In genomic region chr15:30841639-30842038, GRCh38 we compare ENCODE assay signal across 7 cellular contexts.
DNase-seq lines count a peak whose midpoint lies in the region; ATAC-seq, FAIRE-seq and TF ChIP-seq lines count a peak whose summit lies in the region.
"Not testable (repeated sequence)": the region's sequence is repeated elsewhere in the genome, so short reads cannot be mapped to it uniquely, and the experiment has no call there.

No MANE protein-coding gene starts in this region.

- not testable (repeated sequence) for H3K4me2 ChIP-seq in A549

- not testable (repeated sequence) for H3K9me3 Mint-ChIP-seq in CD8-positive, alpha-beta T cell; T-cell; activated CD4-positive, alpha-beta T cell treated with anti-CD3 and anti-CD28 coated beads for 36 hours (ENCODE audit: low read depth); activated CD8-positive, alpha-beta memory T cell treated with anti-CD3 and anti-CD28 coated beads, Interleukin-2, amount 10 ng/mL, durations not matched to agents 7 days and 5 days (ENCODE audit: low read depth); activated T-helper 2 cell treated with anti-CD3 and anti-CD28 coated beads, Interferon-gamma antibody, Interleukin-2, Interleukin-4, amounts not matched to agents 10 μg/mL and 5 μg/mL and 100 μg/mL, durations not matched to agents 14 hours and 24 hours and 36 hours; naive thymus-derived CD4-positive, alpha-beta T cell

- intact Hi-C loops in CD8-positive, alpha-beta T cell (cut with DNase I, micrococcal nuclease); activated CD4-positive, alpha-beta T cell treated with anti-CD3 and anti-CD28 coated beads for 36 hours (cut with DNase I, micrococcal nuclease); activated T-helper 2 cell treated with anti-CD3 and anti-CD28 coated beads, Interferon-gamma antibody, Interleukin-2, Interleukin-4, amounts not matched to agents 10 μg/mL and 5 μg/mL and 100 μg/mL, durations not matched to agents 14 hours and 24 hours and 36 hours (cut with micrococcal nuclease): not testable (repeated sequence)
- intact Hi-C loops in naive thymus-derived CD4-positive, alpha-beta T cell (cut with micrococcal nuclease) = loop anchor here (2.0 to 10.0 kb wide), 4 partner anchors 17 to 483 kb away; partner anchors contain the start of genes FAN1 (in 2 of the 2), KLF13 (in 1 of the 2) and MTMR10 (in 1 of the 2)

- H3K36me3 ChIP-seq in CD8-positive, alpha-beta T cell (ENCODE audit: insufficient read depth, low read length); naive thymus-derived CD4-positive, alpha-beta T cell (ENCODE audit: control insufficient read depth in 2 of 3, insufficient read depth in 3 of 3, low read length in 3 of 3): not testable (repeated sequence)

- TF ChIP-seq POLR2A in A549 (IDR thresholded peaks at IDR 0.05; ENCODE audit: low read length) = not testable (repeated sequence)

- not testable (repeated sequence) for H3K27ac ChIP-seq in A549; CD8-positive, alpha-beta T cell (ENCODE audit: low read depth, low read length); naive thymus-derived CD4-positive, alpha-beta T cell (ENCODE audit: low read depth, low read length)

- H3K27me3 ChIP-seq in CD8-positive, alpha-beta T cell (ENCODE audit: insufficient read depth, low read length); naive thymus-derived CD4-positive, alpha-beta T cell (ENCODE audit: control insufficient read depth in 2 of 2, insufficient read depth in 2 of 2, low read length in 2 of 2): not testable (repeated sequence)

- TF ChIP-seq CTCF in A549 (IDR thresholded peaks at IDR 0.05); CD8-positive, alpha-beta T cell (IDR thresholded peaks at IDR 0.05): not testable (repeated sequence)

- CTCF ChIA-PET in A549 (lab: Yijun Ruan, JAX) = interaction anchor here (1.9 kb wide), 1 partner anchor 17 kb away, joined by 6 read pairs; no protein-coding TSS in a partner anchor
- CTCF ChIA-PET in CD8-positive, alpha-beta T cell (lab: Charles Lee); T-cell (lab: Charles Lee); activated CD4-positive, alpha-beta T cell treated with anti-CD3 and anti-CD28 coated beads for 36 hours (lab: Charles Lee): not testable (repeated sequence)
- CTCF ChIA-PET in activated CD8-positive, alpha-beta memory T cell treated with anti-CD3 and anti-CD28 coated beads, Interleukin-2, amount 10 ng/mL, durations not matched to agents 7 days and 5 days (lab: Charles Lee) = interaction anchor here (1.5 kb wide), 1 partner anchor 287 kb away, joined by 4 read pairs; no protein-coding TSS in a partner anchor
- CTCF ChIA-PET in naive thymus-derived CD4-positive, alpha-beta T cell (lab: Charles Lee) = interaction anchor here (0.7 to 1.4 kb wide), 2 partner anchors 18 to 127 kb away, joined by 3 read pairs; no protein-coding TSS in a partner anchor

- H3K4me3 ChIP-seq in A549; CD8-positive, alpha-beta T cell (ENCODE audit: low read depth, low read length); naive thymus-derived CD4-positive, alpha-beta T cell (ENCODE audit: low read length): not testable (repeated sequence)

- peaks cover 24% of the 10 kb centered on the region for H3K4me1 Mint-ChIP-seq in CD8-positive, alpha-beta T cell (ENCODE audit: low read depth)
- peaks cover 32 to 36% (median 34%) of the 10 kb centered on the region in 3 donors for H3K4me1 Mint-ChIP-seq in T-cell
- peaks cover 39% of the 10 kb centered on the region for H3K4me1 Mint-ChIP-seq in activated CD4-positive, alpha-beta T cell treated with anti-CD3 and anti-CD28 coated beads for 36 hours
- H3K4me1 Mint-ChIP-seq in activated CD8-positive, alpha-beta memory T cell treated with anti-CD3 and anti-CD28 coated beads, Interleukin-2, amount 10 ng/mL, durations not matched to agents 7 days and 5 days = peaks cover 36% of the 10 kb centered on the region
- peaks cover 28% of the 10 kb centered on the region for H3K4me1 Mint-ChIP-seq in activated T-helper 2 cell treated with anti-CD3 and anti-CD28 coated beads, Interferon-gamma antibody, Interleukin-2, Interleukin-4, amounts not matched to agents 10 μg/mL and 5 μg/mL and 100 μg/mL, durations not matched to agents 14 hours and 24 hours and 36 hours (ENCODE audit: low read depth)
- peaks cover 22 to 55% (median 50%) of the 10 kb centered on the region in 7 donors for H3K4me1 Mint-ChIP-seq in naive thymus-derived CD4-positive, alpha-beta T cell

- not testable (repeated sequence) for H3K27me3 Mint-ChIP-seq in CD8-positive, alpha-beta T cell (ENCODE audit: low read depth); T-cell; activated CD4-positive, alpha-beta T cell treated with anti-CD3 and anti-CD28 coated beads for 36 hours; activated T-helper 2 cell treated with anti-CD3 and anti-CD28 coated beads, Interferon-gamma antibody, Interleukin-2, Interleukin-4, amounts not matched to agents 10 μg/mL and 5 μg/mL and 100 μg/mL, durations not matched to agents 14 hours and 24 hours and 36 hours (ENCODE audit: low read depth); naive thymus-derived CD4-positive, alpha-beta T cell
- H3K27me3 Mint-ChIP-seq in activated CD8-positive, alpha-beta memory T cell treated with anti-CD3 and anti-CD28 coated beads, Interleukin-2, amount 10 ng/mL, durations not matched to agents 7 days and 5 days = peaks cover 20% of the 10 kb centered on the region

- TF ChIP-seq EP300 in A549 (IDR thresholded peaks at IDR 0.05) = not testable (repeated sequence)

- not testable (repeated sequence) for ATAC-seq in A549; CD8-positive, alpha-beta T cell; T-cell (replicated peaks in 1 of 4); activated CD4-positive, alpha-beta T cell treated with anti-CD3 and anti-CD28 coated beads for 36 hours; activated CD8-positive, alpha-beta memory T cell treated with anti-CD3 and anti-CD28 coated beads, Interleukin-2, amount 10 ng/mL, durations not matched to agents 7 days and 5 days; naive thymus-derived CD4-positive, alpha-beta T cell

- peak; percentile 49 for FAIRE-seq in A549 (lab: Jason Lieb, UNC)

- not testable (repeated sequence) for H3K4me1 ChIP-seq in A549
- H3K4me1 ChIP-seq in CD8-positive, alpha-beta T cell (ENCODE audit: insufficient read depth, low read length) = peaks cover 27% of the 10 kb centered on the region
- peaks cover 3 to 28% of the 10 kb centered on the region in 2 donors for H3K4me1 ChIP-seq in naive thymus-derived CD4-positive, alpha-beta T cell (ENCODE audit: control insufficient read depth in 2 of 2, insufficient read depth in 2 of 2, low read length in 2 of 2)

- WGBS in A549 (ENCODE audit: missing lambda C conversion rate) = 81% methylated on average over 2 of the region's 2 CpGs

- not testable (repeated sequence) for H3K36me3 Mint-ChIP-seq in CD8-positive, alpha-beta T cell; activated CD4-positive, alpha-beta T cell treated with anti-CD3 and anti-CD28 coated beads for 36 hours (ENCODE audit: low read depth)
- peaks cover 13% of the 10 kb centered on the region for H3K36me3 Mint-ChIP-seq in T-cell
- peaks cover 25% of the 10 kb centered on the region for H3K36me3 Mint-ChIP-seq in activated CD8-positive, alpha-beta memory T cell treated with anti-CD3 and anti-CD28 coated beads, Interleukin-2, amount 10 ng/mL, durations not matched to agents 7 days and 5 days
- H3K36me3 Mint-ChIP-seq in activated T-helper 2 cell treated with anti-CD3 and anti-CD28 coated beads, Interferon-gamma antibody, Interleukin-2, Interleukin-4, amounts not matched to agents 10 μg/mL and 5 μg/mL and 100 μg/mL, durations not matched to agents 14 hours and 24 hours and 36 hours (ENCODE audit: low read depth) = peaks cover 73% of the 10 kb centered on the region
- peaks cover 0 to 63% (median 29%) of the 10 kb centered on the region in 5 donors for H3K36me3 Mint-ChIP-seq in naive thymus-derived CD4-positive, alpha-beta T cell

- not testable (repeated sequence) for H3K9me3 ChIP-seq in A549; CD8-positive, alpha-beta T cell (ENCODE audit: low read length); naive thymus-derived CD4-positive, alpha-beta T cell (ENCODE audit: control insufficient read depth in 2 of 3, low read length in 3 of 3)

- not testable (repeated sequence) for DNase-seq in A549 (ENCODE audit: low read depth in 1 of 2, low spot score in 1 of 2); CD8-positive, alpha-beta T cell; T-cell; activated CD4-positive, alpha-beta T cell treated with anti-CD3 and anti-CD28 coated beads for 36 hours; activated CD8-positive, alpha-beta memory T cell treated with anti-CD3 and anti-CD28 coated beads, Interleukin-2, amount 10 ng/mL, durations not matched to agents 7 days and 5 days; activated T-helper 2 cell treated with anti-CD3 and anti-CD28 coated beads, Interferon-gamma antibody, Interleukin-2, Interleukin-4, amounts not matched to agents 10 μg/mL and 5 μg/mL and 100 μg/mL, durations not matched to agents 14 hours and 24 hours and 36 hours (ENCODE audit: low spot score); naive thymus-derived CD4-positive, alpha-beta T cell

- POLR2A ChIA-PET in A549 (lab: Yijun Ruan, JAX); CD8-positive, alpha-beta T cell (lab: Charles Lee); T-cell (lab: Charles Lee); activated CD4-positive, alpha-beta T cell treated with anti-CD3 and anti-CD28 coated beads for 36 hours (lab: Charles Lee): not testable (repeated sequence)
- POLR2A ChIA-PET in naive thymus-derived CD4-positive, alpha-beta T cell (lab: Charles Lee) = interaction anchor here (0.5 to 1.1 kb wide), 2 partner anchors 10 to 501 kb away, joined by 3 read pairs; no protein-coding TSS in a partner anchor

- TF ChIP-seq RAD21 in A549 (conservative IDR thresholded peaks at IDR 0.05 in 1 of 2, IDR thresholded peaks at IDR 0.05 in 1 of 2) = not testable (repeated sequence)

- not testable (repeated sequence) for H3K4me3 Mint-ChIP-seq in CD8-positive, alpha-beta T cell; activated CD4-positive, alpha-beta T cell treated with anti-CD3 and anti-CD28 coated beads for 36 hours; activated CD8-positive, alpha-beta memory T cell treated with anti-CD3 and anti-CD28 coated beads, Interleukin-2, amount 10 ng/mL, durations not matched to agents 7 days and 5 days; activated T-helper 2 cell treated with anti-CD3 and anti-CD28 coated beads, Interferon-gamma antibody, Interleukin-2, Interleukin-4, amounts not matched to agents 10 μg/mL and 5 μg/mL and 100 μg/mL, durations not matched to agents 14 hours and 24 hours and 36 hours (ENCODE audit: low read depth)
- H3K4me3 Mint-ChIP-seq in T-cell = peak overlapping the region in 1 of 3 donors; percentile 55
- H3K4me3 Mint-ChIP-seq in naive thymus-derived CD4-positive, alpha-beta T cell = peak overlapping the region in 9 of 10 donors; percentile 35 to 75 (median 62)

- peak overlapping the region; percentile 12 for H3K27ac Mint-ChIP-seq in CD8-positive, alpha-beta T cell
- H3K27ac Mint-ChIP-seq in T-cell = peak overlapping the region; percentile 77 to 89
- H3K27ac Mint-ChIP-seq in activated CD4-positive, alpha-beta T cell treated with anti-CD3 and anti-CD28 coated beads for 36 hours = peak overlapping the region; percentile 20
- peak overlapping the region; percentile 37 for H3K27ac Mint-ChIP-seq in activated CD8-positive, alpha-beta memory T cell treated with anti-CD3 and anti-CD28 coated beads, Interleukin-2, amount 10 ng/mL, durations not matched to agents 7 days and 5 days
- peak overlapping the region; percentile 2 for H3K27ac Mint-ChIP-seq in activated T-helper 2 cell treated with anti-CD3 and anti-CD28 coated beads, Interferon-gamma antibody, Interleukin-2, Interleukin-4, amounts not matched to agents 10 μg/mL and 5 μg/mL and 100 μg/mL, durations not matched to agents 14 hours and 24 hours and 36 hours
- peak overlapping the region in 7 of 9 donors; percentile 73 to 93 (median 85) for H3K27ac Mint-ChIP-seq in naive thymus-derived CD4-positive, alpha-beta T cell

Comparison
In these comparisons a context has a peak if more than half of its experiments do, and no peak if none do; other contexts are left out.
1. H3K27ac Mint-ChIP-seq: peak in every context shown above with its lines; median percentile 85 in naive thymus-derived CD4-positive, alpha-beta T cell; 83 in T-cell; 37 in activated CD8-positive, alpha-beta memory T cell treated with anti-CD3 and anti-CD28 coated beads, Interleukin-2, amount 10 ng/mL, durations not matched to agents 7 days and 5 days; 20 in activated CD4-positive, alpha-beta T cell treated with anti-CD3 and anti-CD28 coated beads for 36 hours; 12 in CD8-positive, alpha-beta T cell; 2 in activated T-helper 2 cell treated with anti-CD3 and anti-CD28 coated beads, Interferon-gamma antibody, Interleukin-2, Interleukin-4, amounts not matched to agents 10 μg/mL and 5 μg/mL and 100 μg/mL, durations not matched to agents 14 hours and 24 hours and 36 hours.